In the genomic region with DNA sequence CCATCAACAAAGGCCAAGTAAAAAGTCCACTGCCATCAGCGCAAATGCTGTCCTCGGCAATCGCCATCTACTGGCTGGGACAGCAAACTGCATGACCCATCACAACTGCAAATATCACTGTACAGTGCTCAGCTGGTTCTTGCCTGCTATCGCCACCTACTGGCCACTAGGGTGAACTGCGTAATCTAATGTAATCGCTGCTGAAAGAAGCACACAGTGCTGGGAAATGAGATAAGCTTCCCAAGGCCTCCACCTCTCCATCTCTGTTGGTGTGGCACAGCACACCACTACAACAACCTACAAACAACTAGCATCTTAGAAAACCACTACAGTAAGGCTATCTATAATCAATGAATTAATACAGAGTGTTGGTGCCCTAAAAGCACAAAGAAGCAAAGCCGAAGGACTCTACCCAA, we compare ENCODE assay signal across 8 cellular contexts.
DNase-seq lines count a peak whose midpoint lies in the region; ATAC-seq and TF ChIP-seq lines count a peak whose summit lies in the region.

No MANE protein-coding gene starts in this region.

- H3K4me3 Mint-ChIP-seq in activated CD4-positive, alpha-beta memory T cell treated with anti-CD3 and anti-CD28 coated beads for 36 hours: no peak overlapping the region
- H3K4me3 Mint-ChIP-seq in naive thymus-derived CD8-positive, alpha-beta T cell: no peak overlapping the region
- H3K4me3 Mint-ChIP-seq in stimulated activated naive CD8-positive, alpha-beta T cell treated with anti-CD3 and anti-CD28 coated beads, Interleukin-15, amount 100 ng/mL, for 72 hours: no peak overlapping the region

- no peak overlapping the region for H3K4me3 ChIP-seq in epithelial cell of esophagus (ENCODE audit: low read length)

- intact Hi-C loops in activated CD4-positive, alpha-beta memory T cell treated with anti-CD3 and anti-CD28 coated beads for 36 hours (cut with micrococcal nuclease): no loop called here

- H3K9me3 Mint-ChIP-seq in activated CD4-positive, alpha-beta memory T cell treated with anti-CD3 and anti-CD28 coated beads for 36 hours: no peaks in the 10 kb centered on the region
- H3K9me3 Mint-ChIP-seq in naive thymus-derived CD8-positive, alpha-beta T cell: no peaks in the 10 kb centered on the region
- H3K9me3 Mint-ChIP-seq in stimulated activated naive CD8-positive, alpha-beta T cell treated with anti-CD3 and anti-CD28 coated beads, Interleukin-15, amount 100 ng/mL, for 72 hours: no peaks in the 10 kb centered on the region

- no peak overlapping the region for H3K27ac Mint-ChIP-seq in activated CD4-positive, alpha-beta memory T cell treated with anti-CD3 and anti-CD28 coated beads for 36 hours
- peak overlapping the region in 2 of 10 donors; percentile 39 to 58 for H3K27ac Mint-ChIP-seq in naive thymus-derived CD8-positive, alpha-beta T cell
- H3K27ac Mint-ChIP-seq in stimulated activated naive CD8-positive, alpha-beta T cell treated with anti-CD3 and anti-CD28 coated beads, Interleukin-15, amount 100 ng/mL, for 72 hours: no peak overlapping the region

- no peaks in the 10 kb centered on the region for H3K36me3 Mint-ChIP-seq in activated CD4-positive, alpha-beta memory T cell treated with anti-CD3 and anti-CD28 coated beads for 36 hours
- H3K36me3 Mint-ChIP-seq in naive thymus-derived CD8-positive, alpha-beta T cell: no peaks in the 10 kb centered on the region

- CTCF ChIA-PET in activated CD4-positive, alpha-beta memory T cell treated with anti-CD3 and anti-CD28 coated beads for 36 hours (lab: Charles Lee): interaction anchor here (0.6 to 1.1 kb wide), 6 partner anchors 9 to 670 kb away, joined by 3 to 7 read pairs (median 3); no protein-coding TSS in a partner anchor

- ATAC-seq in GM19468 (IDR thresholded peaks at IDR 0.05; ENCODE audit: extremely low read depth, unreplicated experiment) (peak; percentile 80), HG03521 (IDR thresholded peaks at IDR 0.05; ENCODE audit: unreplicated experiment) (peak; percentile 93)
- peak; percentile 91 to 94 for ATAC-seq in naive thymus-derived CD8-positive, alpha-beta T cell
- ATAC-seq in stimulated activated naive CD8-positive, alpha-beta T cell treated with anti-CD3 and anti-CD28 coated beads, Interleukin-15, amount 100 ng/mL, for 72 hours: peak; percentile 92

- DNase-seq in D341Med (ENCODE audit: low spot score) (peak; percentile 48), NCI-H526 treated with DMSO at 0.1 percent for 48 hours (lab: John Stamatoyannopoulos, UW) (peak; percentile 50), epithelial cell of esophagus (ENCODE audit: low read depth) (peak; percentile 70)
- peak; percentile 63 for DNase-seq in activated CD4-positive, alpha-beta memory T cell treated with anti-CD3 and anti-CD28 coated beads for 36 hours
- peak; percentile 28 to 79 (median 58) for DNase-seq in naive thymus-derived CD8-positive, alpha-beta T cell
- DNase-seq in stimulated activated naive CD8-positive, alpha-beta T cell treated with anti-CD3 and anti-CD28 coated beads, Interleukin-15, amount 100 ng/mL, for 72 hours: peak; percentile 53 to 69

- POLR2A ChIA-PET in activated CD4-positive, alpha-beta memory T cell treated with anti-CD3 and anti-CD28 coated beads for 36 hours (lab: Charles Lee): no interaction called here
- POLR2A ChIA-PET in naive thymus-derived CD8-positive, alpha-beta T cell (lab: Charles Lee): interaction anchor here (1.0 kb wide), 1 partner anchor 12 kb away, joined by 3 read pairs; no protein-coding TSS in a partner anchor

- TF ChIP-seq CTCF in epithelial cell of esophagus (IDR thresholded peaks at IDR 0.05; ENCODE audit: insufficient read depth, low read depth, low read length, missing control alignments): peak; percentile 89

- H3K4me1 Mint-ChIP-seq in activated CD4-positive, alpha-beta memory T cell treated with anti-CD3 and anti-CD28 coated beads for 36 hours (ENCODE audit: low read depth): no peaks in the 10 kb centered on the region
- H3K4me1 Mint-ChIP-seq in naive thymus-derived CD8-positive, alpha-beta T cell: peaks cover 0 to 1% (median 0%) of the 10 kb centered on the region in 4 donors
- H3K4me1 Mint-ChIP-seq in stimulated activated naive CD8-positive, alpha-beta T cell treated with anti-CD3 and anti-CD28 coated beads, Interleukin-15, amount 100 ng/mL, for 72 hours: no peaks in the 10 kb centered on the region

- no peaks in the 10 kb centered on the region for H3K27me3 Mint-ChIP-seq in activated CD4-positive, alpha-beta memory T cell treated with anti-CD3 and anti-CD28 coated beads for 36 hours
- H3K27me3 Mint-ChIP-seq in naive thymus-derived CD8-positive, alpha-beta T cell: no peaks in the 10 kb centered on the region
- no peaks in the 10 kb centered on the region for H3K27me3 Mint-ChIP-seq in stimulated activated naive CD8-positive, alpha-beta T cell treated with anti-CD3 and anti-CD28 coated beads, Interleukin-15, amount 100 ng/mL, for 72 hours
